Comparison of ENCODE assay signal across 27 cellular contexts in genomic region chr6:104305206-104305605, GRCh38.
A peak's percentile ranks its signal among the peaks of the same experiment; 100 is the strongest.
DNase-seq lines count a peak whose midpoint lies in the region; ATAC-seq and TF ChIP-seq lines count a peak whose summit lies in the region.
"Had no signal": no experiment of that assay in that cellular context is flagged by ENCODE, and none has a peak within 500 bp of the region (broad histone marks: within the 10 kb centered on the region; RNA-seq: fewer than 3 reads in every experiment).

No MANE protein-coding gene starts in this region.

- no CpG with 5 or more reads among the region's 5 CpGs for WGBS in trophoblast cell (ENCODE audit: extremely low coverage, insufficient coverage, insufficient read length)

- no peak overlapping the region for H3K18ac ChIP-seq in trophoblast cell (ENCODE audit: low read length)

- in situ Hi-C loops in gastrocnemius medialis (cut with MboI; ENCODE audit: low sequenced_read_pairs in 4 of 4) = no loop called here

- H3K36me3 ChIP-seq in trophoblast cell (ENCODE audit: control insufficient read depth in 1 of 2, insufficient read depth in 2 of 2, low read length in 2 of 2) (no peaks in the 10 kb centered on the region), gastrocnemius medialis (no peaks in the 10 kb centered on the region)
- H3K36me3 ChIP-seq: BE2C; BLaER1; BLaER1 treated with 17β-estradiol and CSF1 and Interleukin-3, amounts not matched to agents 10 nM and 100 nM had no signal

- no peak overlapping the region for H2AK5ac ChIP-seq in trophoblast cell (ENCODE audit: low read length)

- no peak for ATAC-seq in gastrocnemius medialis
- ATAC-seq: A549; CD8-positive, alpha-beta T cell had no signal

- H3K79me2 ChIP-seq in trophoblast cell (ENCODE audit: control insufficient read depth, insufficient read depth, low read length, poor library complexity) = no peaks in the 10 kb centered on the region

- no peaks in the 10 kb centered on the region for H3K27me3 ChIP-seq in trophoblast cell (ENCODE audit: insufficient read depth, low read length)
- H3K27me3 ChIP-seq in gastrocnemius medialis = no peaks in the 10 kb centered on the region
- H3K27me3 ChIP-seq: BE2C; BLaER1; BLaER1 treated with 17β-estradiol and CSF1 and Interleukin-3, amounts not matched to agents 10 nM and 100 nM had no signal

- no peak for TF ChIP-seq CTCF in gastrocnemius medialis (IDR thresholded peaks at IDR 0.05 in 4 of 5, conservative IDR thresholded peaks at IDR 0.05 in 1 of 5)

- H3K4me3 ChIP-seq in trophoblast cell (ENCODE audit: low read depth, low read length) (no peak overlapping the region), gastrocnemius medialis (no peak overlapping the region)
- H3K4me3 ChIP-seq: A549; BLaER1; BLaER1 treated with 17β-estradiol and CSF1 and Interleukin-3, amounts not matched to agents 10 nM and 100 nM had no signal

- H4K12ac ChIP-seq in trophoblast cell (ENCODE audit: low read depth, low read length) = no peak overlapping the region

- no peaks in the 10 kb centered on the region for H3K9me3 ChIP-seq in trophoblast cell (ENCODE audit: insufficient read depth, low read depth, low read length)
- no peaks in the 10 kb centered on the region for H3K9me3 ChIP-seq in gastrocnemius medialis
- H3K9me3 ChIP-seq: A549; BE2C; BLaER1; BLaER1 treated with 17β-estradiol and CSF1 and Interleukin-3, amounts not matched to agents 10 nM and 100 nM; Caco-2 had no signal

- no peak overlapping the region for H2BK12ac ChIP-seq in trophoblast cell (ENCODE audit: low read length)

- H3K4me1 ChIP-seq in trophoblast cell (ENCODE audit: control insufficient read depth in 1 of 2, insufficient read depth in 2 of 2, low read length in 2 of 2) (no peaks in the 10 kb centered on the region), gastrocnemius medialis (no peaks in the 10 kb centered on the region)
- H3K4me1 ChIP-seq: A549, BE2C, BLaER1, Caco-2 had no signal

- no peak overlapping the region for H2BK5ac ChIP-seq in trophoblast cell (ENCODE audit: low read depth, low read length, poor library complexity)

- H3K4me2 ChIP-seq in trophoblast cell (ENCODE audit: low read length) = no peak overlapping the region
- H3K4me2 ChIP-seq: A549; BLaER1; BLaER1 treated with 17β-estradiol and CSF1 and Interleukin-3, amounts not matched to agents 10 nM and 100 nM had no signal

- H3K9ac ChIP-seq in trophoblast cell (ENCODE audit: low read length) = no peak overlapping the region
- H3K9ac ChIP-seq: BLaER1; BLaER1 treated with 17β-estradiol and CSF1 and Interleukin-3, amounts not matched to agents 10 nM and 100 nM had no signal

- H3K79me1 ChIP-seq in trophoblast cell (ENCODE audit: low read length) = no peaks in the 10 kb centered on the region

- no peak overlapping the region for H3K4ac ChIP-seq in trophoblast cell (ENCODE audit: low read depth, low read length)

- no peak for TF ChIP-seq POLR2A in gastrocnemius medialis (IDR thresholded peaks at IDR 0.05)

- H4K91ac ChIP-seq in trophoblast cell (ENCODE audit: low read depth, low read length) = no peak overlapping the region

- H3K23ac ChIP-seq in trophoblast cell (ENCODE audit: low read length) = no peak overlapping the region

- intact Hi-C loops in gastrocnemius medialis (cut with DNase I; ENCODE audit: low total_unique reads) = no loop called here

- no peak overlapping the region for H3K27ac ChIP-seq in trophoblast cell (ENCODE audit: low read depth, low read length)
- no peak overlapping the region for H3K27ac ChIP-seq in gastrocnemius medialis
- H3K27ac ChIP-seq: 22Rv1; A549; BLaER1; BLaER1 treated with 17β-estradiol and CSF1 and Interleukin-3, amounts not matched to agents 10 nM and 100 nM; C4-2B had no signal

- no peak overlapping the region for H2BK120ac ChIP-seq in trophoblast cell (ENCODE audit: insufficient read depth, low read length, poor library complexity)

- no peak overlapping the region for H4K8ac ChIP-seq in trophoblast cell (ENCODE audit: low read depth, low read length)

- H2AFZ ChIP-seq in trophoblast cell (ENCODE audit: insufficient read depth, low read length, poor library complexity) = no peak overlapping the region

- DNase-seq in trophoblast cell (peak; percentile 64 to 78), gastrocnemius medialis (no peak)
- DNase-seq: 8988T; ACHN; AML-193; BE2C; C1 segment of cervical spinal cord; Caco-2; Calu3; CD4-positive, alpha-beta memory T cell; CD4-positive, alpha-beta T cell; CD4-positive, CD25-positive, alpha-beta regulatory T cell; CD8-positive, alpha-beta memory T cell; CD8-positive, alpha-beta T cell; COR-L47; DMS 273 treated with DMSO at 0.1 percent for 48 hours; DMS153; DMS53; DMS79; DMS79 treated with DMSO at 0.1 percent for 48 hours; DND-41; EL had no signal

- H3K14ac ChIP-seq in trophoblast cell (ENCODE audit: low read length) = no peak overlapping the region

Comparison
In these comparisons a context has a peak if more than half of its experiments do, and no peak if none do; other contexts are left out.
1. DNase-seq: peak in trophoblast cell (2 of 2); none in gastrocnemius medialis (0 of 2).